ENCODE assay signal across 2 cellular contexts in the genomic region with DNA sequence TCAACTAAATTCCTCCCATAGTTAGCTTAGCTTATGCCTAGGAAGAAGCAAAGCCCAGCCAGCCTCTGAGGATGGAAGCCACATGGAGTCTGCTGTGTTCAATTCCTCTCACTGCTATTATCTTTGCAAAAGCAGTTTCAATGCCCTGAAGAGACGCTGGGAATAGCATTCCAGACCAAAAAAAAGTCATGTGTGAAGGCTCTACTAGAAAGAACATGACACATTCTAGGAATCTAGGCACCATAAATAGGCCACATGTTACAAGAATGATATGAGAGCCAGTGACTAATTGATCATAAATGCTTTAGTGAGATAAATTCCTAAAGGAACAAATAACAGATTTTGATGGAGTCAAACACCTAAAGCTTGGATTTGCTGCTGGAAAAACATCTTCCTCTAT.
TF ChIP-seq lines count a peak whose summit lies in the region.

No MANE protein-coding gene starts in this region.

TF ChIP-seq in HEK293, 187 proteins besides CTCF, POLR2A, EP300 and RAD21:
- TF ChIP-seq ZNF510 (tag by site-specific recombination; IDR thresholded peaks at IDR 0.05; ENCODE audit: insufficient replicate concordance), result peak; percentile 32
- TF ChIP-seq ZNF133 (tag by site-specific recombination; IDR thresholded peaks at IDR 0.05), result no peak

TF ChIP-seq in HEK293T, 16 proteins besides CTCF, POLR2A, EP300 and RAD21:
- TF ChIP-seq LEF1 (IDR thresholded peaks at IDR 0.05; ENCODE audit: borderline replicate concordance) (no peak), NFRKB (IDR thresholded peaks at IDR 0.05) (no peak)
